9 cellular contexts compared by ENCODE assay signal in genomic region chr10:8133146-8133545, GRCh38.
A peak's percentile ranks its signal among the peaks of the same experiment; 100 is the strongest.
DNase-seq lines count a peak whose midpoint lies in the region; ATAC-seq and TF ChIP-seq lines count a peak whose summit lies in the region.
"Had no signal": no experiment of that assay in that cellular context is flagged by ENCODE, and none has a peak within 500 bp of the region (broad histone marks: within the 10 kb centered on the region; RNA-seq: fewer than 3 reads in every experiment).

No MANE protein-coding gene starts in this region.

- H3K27ac Mint-ChIP-seq in activated CD4-positive, alpha-beta T cell treated with anti-CD3 and anti-CD28 coated beads for 36 hours: peak overlapping the region; percentile 81

- no peaks in the 10 kb centered on the region for H3K36me3 ChIP-seq in heart right ventricle

- no peak for TF ChIP-seq CTCF in heart right ventricle (IDR thresholded peaks at IDR 0.05)

- ATAC-seq in activated CD4-positive, alpha-beta T cell treated with anti-CD3 and anti-CD28 coated beads for 36 hours: peak; percentile 11
- peak; percentile 67 for ATAC-seq in HG02798 (IDR thresholded peaks at IDR 0.05; ENCODE audit: poor library complexity, unreplicated experiment)
- ATAC-seq in heart right ventricle: no peak
- ATAC-seq: A549 had no signal

- intact Hi-C loops in activated CD4-positive, alpha-beta T cell treated with anti-CD3 and anti-CD28 coated beads for 36 hours (cut with DNase I, micrococcal nuclease): loop anchor here (1.0 to 10.0 kb wide), 11 partner anchors 73 to 959 kb away; no protein-coding TSS in a partner anchor
- intact Hi-C loops in heart right ventricle (cut with DNase I): no loop called here

- CTCF ChIA-PET in activated CD4-positive, alpha-beta T cell treated with anti-CD3 and anti-CD28 coated beads for 36 hours (lab: Charles Lee): interaction anchor here (0.7 kb wide), 1 partner anchor 126 kb away, joined by 3 read pairs; no protein-coding TSS in a partner anchor

- H3K4me1 Mint-ChIP-seq in activated CD4-positive, alpha-beta T cell treated with anti-CD3 and anti-CD28 coated beads for 36 hours: peaks cover 59% of the 10 kb centered on the region

- H3K27ac ChIP-seq in heart right ventricle: no peak overlapping the region
- H3K27ac ChIP-seq: A549 had no signal

- H3K36me3 Mint-ChIP-seq in activated CD4-positive, alpha-beta T cell treated with anti-CD3 and anti-CD28 coated beads for 36 hours (ENCODE audit: low read depth): no peaks in the 10 kb centered on the region

- peak; percentile 76 for DNase-seq in activated CD4-positive, alpha-beta T cell treated with anti-CD3 and anti-CD28 coated beads for 36 hours
- DNase-seq in activated CD4-positive, alpha-beta T cell treated with anti-CD3 and anti-CD28 coated beads, Interleukin-2, amount 50 U/mL, for 4 hours: no peak
- DNase-seq in NOMO-1 treated with dmso at 0.1 percent for 144 hours (lab: John Stamatoyannopoulos, UW; ENCODE audit: unreplicated experiment) (peak; percentile 28), DMS 273 (lab: John Stamatoyannopoulos, UW; ENCODE audit: unreplicated experiment) (no peak), heart right ventricle (no peak), HCEC 1CT (no peak)
- peak; percentile 58 for DNase-seq in stimulated activated CD4-positive, alpha-beta T cell treated with anti-CD3 and anti-CD28 coated beads, Interleukin-4, amount 100 ng/mL, for 24 hours

- H3K9me3 ChIP-seq in heart right ventricle: no peaks in the 10 kb centered on the region
- H3K9me3 ChIP-seq: A549 had no signal

- H3K27me3 ChIP-seq in heart right ventricle: peaks cover 0 to 11% (median 4%) of the 10 kb centered on the region in 7 donors

- H3K27me3 Mint-ChIP-seq in activated CD4-positive, alpha-beta T cell treated with anti-CD3 and anti-CD28 coated beads for 36 hours: peaks cover 7% of the 10 kb centered on the region

- peak overlapping the region; percentile 49 for H3K4me3 Mint-ChIP-seq in activated CD4-positive, alpha-beta T cell treated with anti-CD3 and anti-CD28 coated beads for 36 hours

- H3K4me1 ChIP-seq in heart right ventricle: no peaks in the 10 kb centered on the region

- H3K4me3 ChIP-seq in heart right ventricle: no peak overlapping the region
- H3K4me3 ChIP-seq: A549 had no signal

- H3K9me3 Mint-ChIP-seq in activated CD4-positive, alpha-beta T cell treated with anti-CD3 and anti-CD28 coated beads for 36 hours (ENCODE audit: low read depth): no peaks in the 10 kb centered on the region

- POLR2A ChIA-PET in activated CD4-positive, alpha-beta T cell treated with anti-CD3 and anti-CD28 coated beads for 36 hours (lab: Charles Lee): no interaction called here

- 81% methylated on average over 8 of the region's 8 CpGs for WGBS in heart right ventricle, 2 donors

Comparison
In these comparisons a context has a peak if more than half of its experiments do, and no peak if none do; other contexts are left out.
1. DNase-seq: peak in activated CD4-positive, alpha-beta T cell treated with anti-CD3 and anti-CD28 coated beads for 36 hours (single experiment), NOMO-1 treated with dmso at 0.1 percent for 144 hours (single experiment) and stimulated activated CD4-positive, alpha-beta T cell treated with anti-CD3 and anti-CD28 coated beads, Interleukin-4, amount 100 ng/mL, for 24 hours (single experiment); none in activated CD4-positive, alpha-beta T cell treated with anti-CD3 and anti-CD28 coated beads, Interleukin-2, amount 50 U/mL, for 4 hours (0 of 2), DMS 273 (single experiment), heart right ventricle (0 of 2) and HCEC 1CT (single experiment).
2. ATAC-seq: peak in activated CD4-positive, alpha-beta T cell treated with anti-CD3 and anti-CD28 coated beads for 36 hours (single experiment) and HG02798 (single experiment); none in heart right ventricle (0 of 8).
3. intact Hi-C loops: an anchor here in activated CD4-positive, alpha-beta T cell treated with anti-CD3 and anti-CD28 coated beads for 36 hours (1.0 to 10.0 kb wide); none called in heart right ventricle.